In genomic region chr10:11986593-11987216, GRCh38 we compare ENCODE assay signal across 9 cellular contexts. TPM values are rescaled to one million over a fixed set of nuclear protein-coding genes. Genes with fewer than 3 reads are reported as not detected.
DNase-seq lines count a peak whose midpoint lies in the region; ATAC-seq, FAIRE-seq and TF ChIP-seq lines count a peak whose summit lies in the region.
"Had no signal": no experiment of that assay in that cellular context is flagged by ENCODE, and none has a peak within 500 bp of the region (broad histone marks: within the 10 kb centered on the region; RNA-seq: fewer than 3 reads in every experiment).

No MANE protein-coding gene starts in this region.

- 43 to 49% methylated on average over 7 of the region's 7 CpGs for WGBS in esophagus squamous epithelium, 2 donors

- ATAC-seq in naive thymus-derived CD8-positive, alpha-beta T cell, result peak; percentile 47 to 54
- no peak for ATAC-seq in HG03045 (IDR thresholded peaks at IDR 0.05; ENCODE audit: unreplicated experiment)

- no peak for TF ChIP-seq POLR2A in esophagus squamous epithelium (IDR thresholded peaks at IDR 0.05)

- H3K27ac Mint-ChIP-seq in naive thymus-derived CD8-positive, alpha-beta T cell, result peak overlapping the region in 1 of 10 donors; percentile 70
- H3K27ac Mint-ChIP-seq: activated naive CD4-positive, alpha-beta T cell treated with anti-CD3 and anti-CD28 coated beads, Interleukin-2, amount 50 U/mL, for 24 hours had no signal

- intact Hi-C loops in esophagus squamous epithelium (cut with DNase I), result loop anchor here (10.0 kb wide), 1 partner anchor 202 kb away; no protein-coding TSS in a partner anchor

- H3K27me3 ChIP-seq in esophagus squamous epithelium, result no peaks in the 10 kb centered on the region

- no peaks in the 10 kb centered on the region for H3K27me3 Mint-ChIP-seq in naive thymus-derived CD8-positive, alpha-beta T cell
- H3K27me3 Mint-ChIP-seq: activated naive CD4-positive, alpha-beta T cell treated with anti-CD3 and anti-CD28 coated beads, Interleukin-2, amount 50 U/mL, for 24 hours had no signal

- no peaks in the 10 kb centered on the region for H3K9me3 ChIP-seq in esophagus squamous epithelium

- peaks cover 5 to 61% (median 11%) of the 10 kb centered on the region in 3 donors for H3K36me3 Mint-ChIP-seq in naive thymus-derived CD8-positive, alpha-beta T cell

- no peak overlapping the region for H3K27ac ChIP-seq in esophagus squamous epithelium

- peak; percentile 92 for FAIRE-seq in D721Med (lab: Jason Lieb, UNC)

- no peak for DNase-seq in D721Med (ENCODE audit: insufficient read length, low spot score)
- peak in 67 of 76 experiments; percentile 3 to 78 (median 54) for DNase-seq in HUDEP-2 (lab: John Stamatoyannopoulos, UW; ENCODE audit: unreplicated experiment in 76 of 76)
- peak; percentile 91 for DNase-seq in OCI-M1 (lab: John Stamatoyannopoulos, UW)
- peak; percentile 61 for DNase-seq in activated T-cell treated with anti-CD3 and anti-CD28 coated beads for 4 hours
- no peak for DNase-seq in esophagus squamous epithelium (lab: John Stamatoyannopoulos, UW)
- peak; percentile 40 to 75 (median 63) for DNase-seq in naive thymus-derived CD8-positive, alpha-beta T cell
- DNase-seq in stimulated activated CD8-positive, alpha-beta memory T cell treated with anti-CD3 and anti-CD28 coated beads, Interleukin-7, amount 100 ng/mL, for 48 hours (ENCODE audit: extremely low read depth in 1 of 2, low read depth in 1 of 2), result peak; percentile 19 to 49

- H3K4me1 ChIP-seq in esophagus squamous epithelium, result no peaks in the 10 kb centered on the region

- H3K9me3 Mint-ChIP-seq in naive thymus-derived CD8-positive, alpha-beta T cell, result no peaks in the 10 kb centered on the region
- H3K9me3 Mint-ChIP-seq: activated naive CD4-positive, alpha-beta T cell treated with anti-CD3 and anti-CD28 coated beads, Interleukin-2, amount 50 U/mL, for 24 hours had no signal

- H3K4me3 ChIP-seq in esophagus squamous epithelium, result no peak overlapping the region

- H3K36me3 ChIP-seq in esophagus squamous epithelium, result peaks cover 0 to 69% (median 0%) of the 10 kb centered on the region in 3 donors

- H3K4me1 Mint-ChIP-seq in naive thymus-derived CD8-positive, alpha-beta T cell, result peaks cover 7 to 9% (median 8%) of the 10 kb centered on the region in 4 donors

- TF ChIP-seq CTCF in D721Med (IDR thresholded peaks at IDR 0.05; ENCODE audit: insufficient read depth, missing control alignments), result peak; percentile 95
- TF ChIP-seq CTCF in esophagus squamous epithelium (IDR thresholded peaks at IDR 0.05), result peak; percentile 63 to 88 (median 84)

- H3K4me3 Mint-ChIP-seq in naive thymus-derived CD8-positive, alpha-beta T cell, result no peak overlapping the region
- H3K4me3 Mint-ChIP-seq: activated naive CD4-positive, alpha-beta T cell treated with anti-CD3 and anti-CD28 coated beads, Interleukin-2, amount 50 U/mL, for 24 hours had no signal

- POLR2A ChIA-PET in naive thymus-derived CD8-positive, alpha-beta T cell (lab: Charles Lee), result no interaction called here

RNA-seq across cellular contexts. Expression of gene UPF2, which starts 55.9 kb away (rescaled TPM):
- total RNA-seq in esophagus squamous epithelium, result 10 to 100 TPM; 12.9 to 22.3 (median 17.8) TPM
- total RNA-seq in naive thymus-derived CD8-positive, alpha-beta T cell, result 10 to 100 TPM; 37.3 to 37.4 TPM
- polyA plus RNA-seq in naive thymus-derived CD8-positive, alpha-beta T cell, result 10 to 100 TPM; 10.9 to 14.4 (median 12.3) TPM

Comparison
In these comparisons a context has a peak if more than half of its experiments do, and no peak if none do; other contexts are left out.
1. DNase-seq: peak in HUDEP-2 (67 of 76), OCI-M1 (single experiment), activated T-cell treated with anti-CD3 and anti-CD28 coated beads for 4 hours (single experiment), naive thymus-derived CD8-positive, alpha-beta T cell (10 of 10) and stimulated activated CD8-positive, alpha-beta memory T cell treated with anti-CD3 and anti-CD28 coated beads, Interleukin-7, amount 100 ng/mL, for 48 hours (2 of 2); none in D721Med (single experiment) and esophagus squamous epithelium (single experiment).